In genomic region chr11:77449060-77449521, GRCh38 we compare ENCODE assay signal across 9 cellular contexts. TPM values are rescaled to one million over a fixed set of nuclear protein-coding genes. Genes with fewer than 3 reads are reported as not detected.
DNase-seq lines count a peak whose midpoint lies in the region; ATAC-seq and TF ChIP-seq lines count a peak whose summit lies in the region.
"Had no signal": no experiment of that assay in that cellular context is flagged by ENCODE, and none has a peak within 500 bp of the region (broad histone marks: within the 10 kb centered on the region; RNA-seq: fewer than 3 reads in every experiment).

No MANE protein-coding gene starts in this region.

- no peak overlapping the region for H2BK5ac ChIP-seq in neuronal stem cell (ENCODE audit: low read length)

- no peak overlapping the region for H3K14ac ChIP-seq in neuronal stem cell (ENCODE audit: low read length)

- no peak for TF ChIP-seq CTCF in adrenal gland (IDR thresholded peaks at IDR 0.05)

- H4K91ac ChIP-seq in neuronal stem cell (ENCODE audit: low read depth, low read length, poor library complexity) = no peak overlapping the region

- no peak overlapping the region for H3K4me2 ChIP-seq in neuronal stem cell (ENCODE audit: insufficient read depth, low read length, poor library complexity, severe bottlenecking)

- peaks cover 0 to 9% of the 10 kb centered on the region in 2 donors for H3K4me1 ChIP-seq in naive thymus-derived CD4-positive, alpha-beta T cell (ENCODE audit: control insufficient read depth in 2 of 2, insufficient read depth in 2 of 2, low read length in 2 of 2)
- H3K4me1 ChIP-seq in neuronal stem cell (ENCODE audit: control insufficient read depth in 2 of 2, insufficient read depth in 1 of 2, low read depth in 1 of 2, low read length in 2 of 2) (peaks cover 2 to 8% of the 10 kb centered on the region in 2 donors), adrenal gland (replicated peaks in 1 of 2) (no peaks in the 10 kb centered on the region)

- no peaks in the 10 kb centered on the region for H3K9me3 Mint-ChIP-seq in naive thymus-derived CD4-positive, alpha-beta T cell
- no peaks in the 10 kb centered on the region for H3K9me3 Mint-ChIP-seq in effector memory CD8-positive, alpha-beta T cell

- no peaks in the 10 kb centered on the region for H3K36me3 ChIP-seq in naive thymus-derived CD4-positive, alpha-beta T cell (ENCODE audit: control insufficient read depth in 2 of 3, insufficient read depth in 3 of 3, low read length in 3 of 3)
- H3K36me3 ChIP-seq in neuronal stem cell (replicated peaks in 1 of 2; ENCODE audit: control insufficient read depth in 2 of 2, insufficient read depth in 2 of 2, low read length in 2 of 2) (peaks cover 0 to 12% of the 10 kb centered on the region in 2 donors), adrenal gland (replicated peaks in 1 of 2) (no peaks in the 10 kb centered on the region)

- no peak overlapping the region for H2BK120ac ChIP-seq in neuronal stem cell (ENCODE audit: low read depth, low read length)

- H2BK12ac ChIP-seq in neuronal stem cell (ENCODE audit: low read length) = no peak overlapping the region

- no peaks in the 10 kb centered on the region for H3K27me3 ChIP-seq in naive thymus-derived CD4-positive, alpha-beta T cell (ENCODE audit: control insufficient read depth in 2 of 2, insufficient read depth in 2 of 2, low read length in 2 of 2)
- H3K27me3 ChIP-seq in neuronal stem cell (ENCODE audit: control insufficient read depth in 3 of 3, insufficient read depth in 3 of 3, low read depth in 1 of 3, low read length in 3 of 3) (no peaks in the 10 kb centered on the region), adrenal gland (no peaks in the 10 kb centered on the region)

- peak overlapping the region; percentile 4 to 69 (median 47) for H3K4me3 Mint-ChIP-seq in naive thymus-derived CD4-positive, alpha-beta T cell
- H3K4me3 Mint-ChIP-seq in effector memory CD8-positive, alpha-beta T cell = no peak overlapping the region

- H3K18ac ChIP-seq in neuronal stem cell (ENCODE audit: low read length) = no peak overlapping the region

- no peak overlapping the region for H2AFZ ChIP-seq in neuronal stem cell (ENCODE audit: low read length)

- H3K27ac Mint-ChIP-seq in naive thymus-derived CD4-positive, alpha-beta T cell = peak overlapping the region; percentile 3 to 83 (median 49)
- H3K27ac Mint-ChIP-seq in effector memory CD8-positive, alpha-beta T cell = no peak overlapping the region

- H4K8ac ChIP-seq in neuronal stem cell (ENCODE audit: low read depth, low read length) = no peak overlapping the region

- no peak overlapping the region for H2BK15ac ChIP-seq in neuronal stem cell (ENCODE audit: low read length)

- POLR2A ChIA-PET in naive thymus-derived CD4-positive, alpha-beta T cell (lab: Charles Lee) = no interaction called here

- H3K27ac ChIP-seq in naive thymus-derived CD4-positive, alpha-beta T cell (ENCODE audit: low read depth, low read length) = no peak overlapping the region
- H3K27ac ChIP-seq in neuronal stem cell (replicated peaks; ENCODE audit: low read length) (no peak overlapping the region), adrenal gland (no peak overlapping the region)

- H3K23ac ChIP-seq in neuronal stem cell (ENCODE audit: low read depth, low read length, poor library complexity) = no peak overlapping the region

- H3K9ac ChIP-seq in neuronal stem cell (ENCODE audit: low read depth, low read length, poor library complexity) = no peak overlapping the region

- no peak for TF ChIP-seq POLR2A in adrenal gland (IDR thresholded peaks at IDR 0.05)

- intact Hi-C loops in naive thymus-derived CD4-positive, alpha-beta T cell (cut with micrococcal nuclease) = no loop called here
- intact Hi-C loops in adrenal gland (cut with DNase I) = no loop called here

- H3K79me1 ChIP-seq in neuronal stem cell (ENCODE audit: low read depth, low read length) = no peaks in the 10 kb centered on the region

- ATAC-seq in GM18870 (IDR thresholded peaks at IDR 0.05; ENCODE audit: unreplicated experiment) (peak; percentile 51), HG02571 (IDR thresholded peaks at IDR 0.05; ENCODE audit: unreplicated experiment) (peak; percentile 66), left lobe of liver (no peak)
- ATAC-seq in naive thymus-derived CD4-positive, alpha-beta T cell = peak; percentile 58
- ATAC-seq in effector memory CD8-positive, alpha-beta T cell (replicated peaks) = no peak
- ATAC-seq: HCT116 had no signal

- H3K27me3 Mint-ChIP-seq in naive thymus-derived CD4-positive, alpha-beta T cell = no peaks in the 10 kb centered on the region
- peaks cover 3 to 5% of the 10 kb centered on the region in 2 donors for H3K27me3 Mint-ChIP-seq in effector memory CD8-positive, alpha-beta T cell

- no peaks in the 10 kb centered on the region for H3K36me3 Mint-ChIP-seq in naive thymus-derived CD4-positive, alpha-beta T cell
- H3K36me3 Mint-ChIP-seq in effector memory CD8-positive, alpha-beta T cell (ENCODE audit: insufficient read depth) = no peaks in the 10 kb centered on the region

- no peak overlapping the region for H3K4ac ChIP-seq in neuronal stem cell (ENCODE audit: low read length)

- no CpG with 5 or more reads among the region's 5 CpGs for WGBS in neuronal stem cell (ENCODE audit: extremely low coverage in 2 of 2, insufficient read length in 2 of 2, insufficient replicate concordance in 1 of 2), 2 donors
- WGBS in adrenal gland, 4 donors = 65 to 72% (median 67%) methylated on average over 5 of the region's 5 CpGs

- H3K9me3 ChIP-seq in naive thymus-derived CD4-positive, alpha-beta T cell (ENCODE audit: control insufficient read depth in 2 of 3, low read length in 3 of 3) = no peaks in the 10 kb centered on the region
- peaks cover 0 to 3% of the 10 kb centered on the region in 2 donors for H3K9me3 ChIP-seq in neuronal stem cell (replicated peaks in 1 of 2; ENCODE audit: control insufficient read depth in 2 of 2, insufficient read depth in 1 of 2, low read depth in 1 of 2, low read length in 2 of 2)
- no peaks in the 10 kb centered on the region for H3K9me3 ChIP-seq in adrenal gland (replicated peaks in 1 of 3)

- H3K4me1 Mint-ChIP-seq in naive thymus-derived CD4-positive, alpha-beta T cell = peaks cover 20 to 41% (median 34%) of the 10 kb centered on the region in 7 donors
- peaks cover 3 to 5% of the 10 kb centered on the region in 2 donors for H3K4me1 Mint-ChIP-seq in effector memory CD8-positive, alpha-beta T cell (ENCODE audit: low read depth in 2 of 2)

- H2AK5ac ChIP-seq in neuronal stem cell (ENCODE audit: low read depth, low read length) = no peak overlapping the region

- DNase-seq in MV-4-11 (lab: John Stamatoyannopoulos, UW) (peak; percentile 96), left lobe of liver (ENCODE audit: low spot score) (no peak), neuronal stem cell (ENCODE audit: low spot score) (no peak), adrenal gland (no peak)
- DNase-seq in naive thymus-derived CD4-positive, alpha-beta T cell = no peak
- no peak for DNase-seq in effector memory CD8-positive, alpha-beta T cell

- CTCF ChIA-PET in naive thymus-derived CD4-positive, alpha-beta T cell (lab: Charles Lee) = no interaction called here

- H3K4me3 ChIP-seq in naive thymus-derived CD4-positive, alpha-beta T cell (ENCODE audit: low read length) = no peak overlapping the region
- H3K4me3 ChIP-seq in neuronal stem cell (ENCODE audit: low read length in 2 of 2) = no peak overlapping the region
- H3K4me3 ChIP-seq in adrenal gland = no peak overlapping the region

RNA-seq across cellular contexts. Expression of gene PAK1, which starts 24.8 kb away (rescaled TPM):
- total RNA-seq in naive thymus-derived CD4-positive, alpha-beta T cell = 10 to 100 TPM; 18.9 to 67.2 (median 23.3) TPM
- polyA plus RNA-seq in naive thymus-derived CD4-positive, alpha-beta T cell = 10 to 100 TPM; 15.5 to 17.6 TPM
- total RNA-seq in left lobe of liver (8.8 TPM), adrenal gland (10 to 100 TPM; 17.2 to 31.5 (median 24.1) TPM)
- 43.9 TPM for polyA plus RNA-seq in neuronal stem cell (2013, experiment 1 of 2)
- 46.6 TPM for polyA plus RNA-seq in neuronal stem cell (2013, experiment 2 of 2)
- polyA plus RNA-seq in adrenal gland = 10 to 100 TPM; 12.4 to 21.7 (median 14.1) TPM

Comparison
In these comparisons a context has a peak if more than half of its experiments do, and no peak if none do; other contexts are left out.
1. ATAC-seq: peak in GM18870 (single experiment), HG02571 (single experiment) and naive thymus-derived CD4-positive, alpha-beta T cell (single experiment); none in effector memory CD8-positive, alpha-beta T cell (single experiment) and left lobe of liver (single experiment).
2. H3K27ac Mint-ChIP-seq: peak in naive thymus-derived CD4-positive, alpha-beta T cell (9 of 9); none in effector memory CD8-positive, alpha-beta T cell (0 of 2).
3. H3K4me3 Mint-ChIP-seq: peak in naive thymus-derived CD4-positive, alpha-beta T cell (10 of 10); none in effector memory CD8-positive, alpha-beta T cell (0 of 2).